8 cellular contexts compared by ENCODE assay signal in the genomic region with DNA sequence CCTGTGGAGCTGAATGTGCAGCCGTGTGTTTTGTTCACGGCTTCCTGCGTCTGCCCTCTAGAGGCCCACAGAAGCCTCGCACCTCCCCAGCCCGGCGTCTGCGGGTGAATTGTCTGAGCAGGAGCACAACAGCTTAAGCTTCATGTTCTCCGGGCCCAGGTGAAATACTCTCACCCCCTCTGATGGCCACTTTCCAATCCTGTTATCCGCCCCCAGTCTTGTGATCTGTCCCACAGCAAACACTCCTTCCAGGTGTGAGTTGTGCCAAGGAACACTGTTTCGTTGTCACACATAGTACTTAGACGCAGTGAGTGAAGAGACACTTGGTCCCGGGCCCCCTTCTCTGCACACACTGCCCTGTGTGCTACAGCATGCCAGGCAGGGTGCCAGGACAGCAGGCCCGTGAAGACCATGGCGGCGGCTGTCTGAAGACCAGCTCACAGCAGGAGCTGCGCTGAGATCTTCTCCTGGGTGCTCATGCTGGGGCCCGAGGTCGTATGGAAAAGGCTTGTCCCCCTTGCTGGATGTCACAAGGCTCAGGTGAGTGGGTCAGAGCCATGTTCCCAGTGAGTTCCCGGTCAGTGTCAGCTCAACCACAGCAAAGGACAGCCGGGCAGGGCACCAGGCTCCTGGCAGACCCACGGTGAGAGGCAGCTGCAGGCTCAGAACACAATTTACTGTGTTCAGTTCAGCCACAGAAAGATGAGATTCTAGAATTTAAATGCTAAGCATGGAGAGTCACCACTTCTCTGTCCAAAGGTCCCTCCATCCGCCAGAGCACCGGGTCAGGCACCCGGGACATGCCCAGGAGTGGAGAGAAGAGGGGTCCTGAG. TPM values are rescaled to one million over a fixed set of nuclear protein-coding genes. Genes with fewer than 3 reads are reported as not detected.
DNase-seq lines count a peak whose midpoint lies in the region; ATAC-seq and TF ChIP-seq lines count a peak whose summit lies in the region.

No MANE protein-coding gene starts in this region.

- DNase-seq in AML-193 (lab: John Stamatoyannopoulos, UW), result peak; percentile 6 to 12
- DNase-seq in NCI-H1436 (lab: John Stamatoyannopoulos, UW), result peak; percentile 75
- DNase-seq in T-helper 17 cell, result no peak
- DNase-seq in mammary epithelial cell, result peak; percentile 68
- peak; percentile 92 for DNase-seq in left kidney (ENCODE audit: low read depth, low spot score)
- DNase-seq in stimulated activated CD4-positive, alpha-beta T cell treated with anti-CD3 and anti-CD28 coated beads, Interleukin-4, amount 100 ng/mL, for 4 hours, result peak; percentile 21 to 44
- no peak for DNase-seq in NK-92 (lab: John Stamatoyannopoulos, UW; ENCODE audit: unreplicated experiment)

- H3K27ac Mint-ChIP-seq in T-helper 17 cell, result no peak overlapping the region

- in situ Hi-C loops in mammary epithelial cell (cut with MboI; ENCODE audit: low sequenced_read_pairs in 2 of 2), result loop anchor here (25.0 kb wide), 1 partner anchor 1039 kb away; no protein-coding TSS in a partner anchor

- no peaks in the 10 kb centered on the region for H3K27me3 ChIP-seq in mammary epithelial cell (ENCODE audit: insufficient read depth, low read length)

- no peak overlapping the region for H3K4me2 ChIP-seq in mammary epithelial cell (ENCODE audit: insufficient read depth, low read depth, low read length)

- H3K4me3 ChIP-seq in mammary epithelial cell (replicated peaks in 1 of 3; ENCODE audit: insufficient read depth in 1 of 3, low read depth in 2 of 3, low read length in 3 of 3), result no peak overlapping the region

- H3K9ac ChIP-seq in mammary epithelial cell (ENCODE audit: insufficient read depth, low read length), result no peak overlapping the region

- WGBS in mammary epithelial cell (ENCODE audit: low coverage, missing lambda C conversion rate), result 38% methylated on average over 16 of the region's 24 CpGs

- H3K4me3 Mint-ChIP-seq in T-helper 17 cell, result no peak overlapping the region

- H3K36me3 ChIP-seq in mammary epithelial cell (ENCODE audit: insufficient read depth, low read length), result no peaks in the 10 kb centered on the region

- H3K27ac ChIP-seq in mammary epithelial cell (ENCODE audit: insufficient read depth, low read depth, low read length), result no peak overlapping the region

- no peaks in the 10 kb centered on the region for H4K20me1 ChIP-seq in mammary epithelial cell (ENCODE audit: insufficient read depth, low read length)

- peaks cover 4% of the 10 kb centered on the region for H3K4me1 Mint-ChIP-seq in T-helper 17 cell

- H3K36me3 Mint-ChIP-seq in T-helper 17 cell (ENCODE audit: low read depth), result no peaks in the 10 kb centered on the region

- H3K9me3 ChIP-seq in T-helper 17 cell (ENCODE audit: control insufficient read depth, low read length, poor library complexity, severe bottlenecking), result no peaks in the 10 kb centered on the region
- no peaks in the 10 kb centered on the region for H3K9me3 ChIP-seq in mammary epithelial cell (replicated peaks; ENCODE audit: insufficient read depth, low read length)

- ATAC-seq in GM19463 (IDR thresholded peaks at IDR 0.05; ENCODE audit: unreplicated experiment) (peak; percentile 92), T-helper 17 cell (peak; percentile 57)

- CTCF ChIA-PET in mammary epithelial cell (lab: Charles Lee; ENCODE audit: low non-redundant PET), result interaction anchor here (0.6 to 1.1 kb wide), 4 partner anchors 16 to 200 kb away, joined by 3 to 7 read pairs (median 4); no protein-coding TSS in a partner anchor

- H3K4me1 ChIP-seq in mammary epithelial cell (ENCODE audit: insufficient read depth, low read length), result peaks cover 5% of the 10 kb centered on the region

- peak; percentile 80 to 92 for TF ChIP-seq CTCF in mammary epithelial cell (conservative IDR thresholded peaks at IDR 0.05 in 1 of 2, IDR thresholded peaks at IDR 0.05 in 1 of 2; ENCODE audit: extremely low read depth in 1 of 2, insufficient read depth in 1 of 2, low read depth in 1 of 2, low read length in 2 of 2)

- no peaks in the 10 kb centered on the region for H3K79me2 ChIP-seq in mammary epithelial cell (ENCODE audit: insufficient read depth, low read length)

- H3K27me3 Mint-ChIP-seq in T-helper 17 cell, result peaks cover 50% of the 10 kb centered on the region

- H2AFZ ChIP-seq in mammary epithelial cell (ENCODE audit: low read depth, low read length), result peak overlapping the region; percentile 59

- intact Hi-C loops in mammary epithelial cell (cut with micrococcal nuclease), result loop anchor here (2.0 to 10.0 kb wide), 3 partner anchors 76 to 1036 kb away; no protein-coding TSS in a partner anchor

- no TSS peak for BruUV-seq in mammary epithelial cell (replicated peaks; lab: Mats Ljungman, UMichigan)

- dilution Hi-C loops in mammary epithelial cell (cut with HindIII; ENCODE audit: low sequenced_read_pairs), result no loop called here

RNA-seq across cellular contexts. Expression of a gene that starts 6.8 kb away (rescaled TPM):
- total RNA-seq in T-helper 17 cell (not detected), mammary epithelial cell (100 to 1,000 TPM in 1 of 2 donors, 10 to 100 TPM in 1; 99.8 to 103 TPM)
- polyA plus RNA-seq in mammary epithelial cell, result 99.0 TPM
- polyA minus RNA-seq in mammary epithelial cell, result 120 TPM

Comparison
In these comparisons a context has a peak if more than half of its experiments do, and no peak if none do; other contexts are left out.
1. DNase-seq: peak in AML-193 (2 of 2), NCI-H1436 (single experiment), mammary epithelial cell (single experiment), left kidney (single experiment) and stimulated activated CD4-positive, alpha-beta T cell treated with anti-CD3 and anti-CD28 coated beads, Interleukin-4, amount 100 ng/mL, for 4 hours (2 of 2); none in T-helper 17 cell (0 of 3) and NK-92 (single experiment).
2. RNA of a gene that starts 6.8 kb away (total RNA-seq): 99.8 to 103 TPM in mammary epithelial cell; not detected in T-helper 17 cell; every median in the first group is over 100 times any median in the second.